Comparison of ENCODE assay signal across 1 cellular context in genomic region chr6:41059569-41059968, GRCh38.
TF ChIP-seq lines count a peak whose summit lies in the region.

No MANE protein-coding gene starts in this region.

TF ChIP-seq in A549, 52 proteins besides CTCF, POLR2A, EP300 and RAD21:
- TF ChIP-seq ZC3H11A (IDR thresholded peaks at IDR 0.05) = no peak
- TF ChIP-seq BHLHE40 (IDR thresholded peaks at IDR 0.05; ENCODE audit: low read depth, low read length) = no peak
- TF ChIP-seq POLR2AphosphoS2 (conservative IDR thresholded peaks at IDR 0.05; ENCODE audit: low read length) = no peak
- TF ChIP-seq MAZ (IDR thresholded peaks at IDR 0.05; ENCODE audit: borderline replicate concordance, low read depth, low read length) = no peak
- TF ChIP-seq SREBF2 (IDR thresholded peaks at IDR 0.05) = no peak
- no peak for TF ChIP-seq NFE2L2 (conservative IDR thresholded peaks at IDR 0.05; ENCODE audit: low read length)
- no peak for TF ChIP-seq USF2 (IDR thresholded peaks at IDR 0.05)
- TF ChIP-seq CHD4 (IDR thresholded peaks at IDR 0.05; ENCODE audit: borderline replicate concordance) = no peak
- no peak for TF ChIP-seq TFCP2L1 (CRISPR knock-in tag; IDR thresholded peaks at IDR 0.05)
- no peak for TF ChIP-seq HOXB13 (CRISPR knock-in tag; IDR thresholded peaks at IDR 0.05; ENCODE audit: low read depth)
- TF ChIP-seq HEYL (CRISPR knock-in tag; IDR thresholded peaks at IDR 0.05) = no peak
- no peak for TF ChIP-seq MYC (IDR thresholded peaks at IDR 0.05; ENCODE audit: borderline replicate concordance, low read length)
- TF ChIP-seq RNF2 (IDR thresholded peaks at IDR 0.05; ENCODE audit: borderline replicate concordance, low read depth) = no peak
- TF ChIP-seq REST (IDR thresholded peaks at IDR 0.05) = no peak
- no peak for TF ChIP-seq CBX8 (IDR thresholded peaks at IDR 0.05)
